In genomic region chr6:139374357-139375238, GRCh38 we compare ENCODE assay signal across 8 cellular contexts. TPM values are rescaled to one million over a fixed set of nuclear protein-coding genes. Genes with fewer than 3 reads are reported as not detected.
DNase-seq lines count a peak whose midpoint lies in the region; ATAC-seq, FAIRE-seq and TF ChIP-seq lines count a peak whose summit lies in the region.

CITED2 (minus strand) TSS chr6:139374648; CDS start chr6:139373944, 704 bp downstream.

- H3K27me3 ChIP-seq in BE2C (no peaks in the 10 kb centered on the region), left lung (no peaks in the 10 kb centered on the region)

- H3K27ac Mint-ChIP-seq in activated CD4-positive, alpha-beta T cell treated with anti-CD3 and anti-CD28 coated beads, Interleukin-2, amount 10 ng/mL, durations not matched to agents 7 days and 5 days = peak within 1 kb of the TSS; percentile 99

- FAIRE-seq in GM19239 (lab: Jason Lieb, UNC) = peak; percentile 90

- peak within 1 kb of the TSS; percentile 97 to 99 for H3K27ac ChIP-seq in left lung

- peaks cover 46% of the 10 kb centered on the region for H3K4me1 Mint-ChIP-seq in activated CD4-positive, alpha-beta T cell treated with anti-CD3 and anti-CD28 coated beads, Interleukin-2, amount 10 ng/mL, durations not matched to agents 7 days and 5 days

- peak within 1 kb of the TSS; percentile 93 for H3K4me3 Mint-ChIP-seq in activated CD4-positive, alpha-beta T cell treated with anti-CD3 and anti-CD28 coated beads, Interleukin-2, amount 10 ng/mL, durations not matched to agents 7 days and 5 days

- DNase-seq in BE2C (peak; percentile 91), GM19239 (ENCODE audit: insufficient read length, low spot score) (peak; percentile 50), NCI-H526 treated with DMSO at 0.1 percent for 48 hours (lab: John Stamatoyannopoulos, UW) (peak; percentile 89), cortex of kidney (lab: John Stamatoyannopoulos, UW) (peak; percentile 48), left lung (peak; percentile 94 to 97)
- DNase-seq in activated CD4-positive, alpha-beta T cell treated with anti-CD3 and anti-CD28 coated beads, Interleukin-2, amount 10 ng/mL, durations not matched to agents 7 days and 5 days = peak; percentile 92
- peak; percentile 84 for DNase-seq in stimulated activated CD4-positive, alpha-beta T cell treated with anti-CD3 and anti-CD28 coated beads, Interleukin-2, amount 100 ng/mL, for 4 hours (ENCODE audit: low read depth)

- POLR2A ChIA-PET in activated CD4-positive, alpha-beta T cell treated with anti-CD3 and anti-CD28 coated beads, Interleukin-2, amount 10 ng/mL, durations not matched to agents 7 days and 5 days (lab: Charles Lee) = interaction anchor here (0.6 to 1.5 kb wide), 6 partner anchors 59 to 238 kb away, joined by 3 to 6 read pairs (median 4); no protein-coding TSS in a partner anchor

- CTCF ChIA-PET in activated CD4-positive, alpha-beta T cell treated with anti-CD3 and anti-CD28 coated beads, Interleukin-2, amount 10 ng/mL, durations not matched to agents 7 days and 5 days (lab: Charles Lee) = interaction anchor here (0.5 to 3.5 kb wide), 13 partner anchors 8 to 270 kb away, joined by 3 to 26 read pairs (median 3); partner anchors contain the start of gene TXLNB

- peak; percentile 68 for ATAC-seq in HG03457 (IDR thresholded peaks at IDR 0.05; ENCODE audit: unreplicated experiment)
- peak; percentile 78 for ATAC-seq in left lung

- peaks cover 4% of the 10 kb centered on the region; the same call in 1 of the 2 replicates for H3K4me1 ChIP-seq in BE2C
- H3K4me1 ChIP-seq in left lung = peaks cover 17 to 47% of the 10 kb centered on the region in 2 donors

- intact Hi-C loops in left lung (cut with DNase I) = loop anchor here in 1 of 2 donors (5.0 kb wide), 1 partner anchor 163 kb away; no protein-coding TSS in a partner anchor

- H3K36me3 ChIP-seq in BE2C (no peaks in the 10 kb centered on the region), left lung (peaks cover 6% of the 10 kb centered on the region in 2 donors)

- H3K9me3 ChIP-seq in BE2C (no peaks in the 10 kb centered on the region), left lung (no peaks in the 10 kb centered on the region)

- no peaks in the 10 kb centered on the region for H3K9me3 Mint-ChIP-seq in activated CD4-positive, alpha-beta T cell treated with anti-CD3 and anti-CD28 coated beads, Interleukin-2, amount 10 ng/mL, durations not matched to agents 7 days and 5 days

- peak; percentile 25; the same call in 1 of the 2 replicates for TF ChIP-seq CTCF in BE2C (IDR thresholded peaks at IDR 0.05; ENCODE audit: low read depth, low read length)
- TF ChIP-seq CTCF in left lung (IDR thresholded peaks at IDR 0.05) = no peak

- H3K27me3 Mint-ChIP-seq in activated CD4-positive, alpha-beta T cell treated with anti-CD3 and anti-CD28 coated beads, Interleukin-2, amount 10 ng/mL, durations not matched to agents 7 days and 5 days = no peaks in the 10 kb centered on the region

- H3K36me3 Mint-ChIP-seq in activated CD4-positive, alpha-beta T cell treated with anti-CD3 and anti-CD28 coated beads, Interleukin-2, amount 10 ng/mL, durations not matched to agents 7 days and 5 days (ENCODE audit: low read depth) = peaks cover 39% of the 10 kb centered on the region

- H3K4me3 ChIP-seq in BE2C (ENCODE audit: low read depth, low read length) (peak within 1 kb of the TSS; percentile 87), left lung (peak within 1 kb of the TSS; percentile 88 to 97)

RNA-seq across cellular contexts. Expression of gene CITED2, which starts in this region (rescaled TPM):
- 77.6 TPM for polyA plus RNA-seq in BE2C (2012; ENCODE audit: insufficient read depth, insufficient read length, low read depth)
- 10 to 100 TPM; 65.0 to 76.7 TPM for total RNA-seq in activated CD4-positive, alpha-beta T cell treated with anti-CD3 and anti-CD28 coated beads, Interleukin-2, amount 10 ng/mL, durations not matched to agents 7 days and 5 days
- 100 to 1,000 TPM; 142 to 321 TPM for total RNA-seq in left lung

Comparison
In these comparisons a context has a peak if more than half of its experiments do, and no peak if none do; other contexts are left out.
1. Peak in every context shown above with its lines: DNase-seq, ATAC-seq, H3K4me3 ChIP-seq and H3K27ac ChIP-seq.